Comparison of ENCODE assay signal across 17 cellular contexts in the genomic region with DNA sequence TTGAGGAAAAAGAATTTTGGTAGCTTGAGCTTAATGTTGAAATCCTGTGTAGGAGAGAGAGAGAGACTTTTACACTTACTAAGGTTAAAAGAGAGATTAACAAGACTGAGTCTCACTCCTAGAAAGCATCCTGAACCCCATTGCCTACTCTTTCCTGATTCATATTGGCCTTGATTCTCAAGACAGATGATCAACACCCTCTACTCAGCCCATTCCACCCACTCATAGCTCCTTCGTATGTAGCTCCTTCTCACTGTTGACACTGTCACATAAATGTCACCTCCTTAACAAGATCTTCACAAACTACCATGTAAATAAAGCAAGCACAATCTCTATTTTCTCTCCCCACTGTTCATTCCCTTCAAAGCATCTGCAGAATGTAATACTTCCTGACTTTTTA.
"Had no signal": no experiment of that assay in that cellular context is flagged by ENCODE, and none has a peak within 500 bp of the region (broad histone marks: within the 10 kb centered on the region; RNA-seq: fewer than 3 reads in every experiment).

No MANE protein-coding gene starts in this region.

- H3K27me3 ChIP-seq: esophagus muscularis mucosa, gastrocnemius medialis, heart right ventricle, left lung had no signal

- H3K4me1 ChIP-seq: esophagus muscularis mucosa, gastrocnemius medialis, heart right ventricle, left lung, lower lobe of right lung had no signal

- H3K36me3 ChIP-seq: esophagus muscularis mucosa, gastrocnemius medialis, heart right ventricle, left lung, lower lobe of right lung had no signal

- H3K9me3 Mint-ChIP-seq: effector memory CD8-positive, alpha-beta T cell had no signal

- DNase-seq: cortex of kidney; effector CD8-positive, alpha-beta T cell; effector memory CD8-positive, alpha-beta T cell; foreskin melanocyte; gastrocnemius medialis; glutamatergic neuron; head of caudate nucleus; heart right ventricle; hippocampal formation; left cardiac atrium; left lung; left ventricle myocardium superior; lower lobe of right lung; mesenchymal stem cell; midbrain had no signal

- H3K4me3 Mint-ChIP-seq: dendritic cell treated with granulocyte-macrophage colony-stimulating factor and Interleukin-4, amounts not matched to agents 40 ng/mL and 50 ng/mL, for 4 days; effector memory CD8-positive, alpha-beta T cell had no signal

- H3K27me3 Mint-ChIP-seq: dendritic cell treated with granulocyte-macrophage colony-stimulating factor and Interleukin-4, amounts not matched to agents 40 ng/mL and 50 ng/mL, for 4 days; effector memory CD8-positive, alpha-beta T cell had no signal

- H3K27ac Mint-ChIP-seq: dendritic cell treated with granulocyte-macrophage colony-stimulating factor and Interleukin-4, amounts not matched to agents 40 ng/mL and 50 ng/mL, for 4 days; effector memory CD8-positive, alpha-beta T cell had no signal

- H3K27ac ChIP-seq: esophagus muscularis mucosa, gastrocnemius medialis, heart right ventricle, left lung, lower lobe of right lung had no signal

- H3K4me3 ChIP-seq: esophagus muscularis mucosa, gastrocnemius medialis, heart right ventricle, left lung, lower lobe of right lung had no signal

- ATAC-seq: effector memory CD8-positive, alpha-beta T cell; gastrocnemius medialis; heart right ventricle; left cardiac atrium; left lung; left ventricle myocardium superior; lower lobe of right lung had no signal

- H3K9me3 ChIP-seq: esophagus muscularis mucosa, gastrocnemius medialis, heart right ventricle, left lung, lower lobe of right lung had no signal
